1 cellular context compared by ENCODE assay signal in the genomic region with DNA sequence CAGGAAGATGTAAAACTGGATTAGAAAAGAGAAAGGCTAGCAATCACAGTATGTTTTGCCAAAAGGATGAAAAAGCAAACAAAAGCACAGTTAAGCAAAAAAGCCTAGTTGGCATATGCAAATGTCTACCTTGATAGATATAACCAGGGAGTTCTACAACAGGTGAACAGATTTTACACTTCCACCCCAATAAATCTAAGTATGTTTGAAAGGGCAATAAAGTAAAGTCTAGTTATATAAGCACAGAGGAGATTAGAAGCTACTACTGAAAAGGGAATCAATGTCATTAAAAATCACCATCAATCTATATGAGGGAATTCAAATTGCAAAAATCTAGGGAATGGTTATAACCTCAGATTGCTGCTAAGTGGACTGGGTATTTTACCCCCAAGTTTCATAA.
TF ChIP-seq lines count a peak whose summit lies in the region.

No MANE protein-coding gene starts in this region.

TF ChIP-seq in SK-N-SH, 30 proteins besides CTCF, POLR2A, EP300 and RAD21 (continued from another document):
- TF ChIP-seq, protein P1, sequence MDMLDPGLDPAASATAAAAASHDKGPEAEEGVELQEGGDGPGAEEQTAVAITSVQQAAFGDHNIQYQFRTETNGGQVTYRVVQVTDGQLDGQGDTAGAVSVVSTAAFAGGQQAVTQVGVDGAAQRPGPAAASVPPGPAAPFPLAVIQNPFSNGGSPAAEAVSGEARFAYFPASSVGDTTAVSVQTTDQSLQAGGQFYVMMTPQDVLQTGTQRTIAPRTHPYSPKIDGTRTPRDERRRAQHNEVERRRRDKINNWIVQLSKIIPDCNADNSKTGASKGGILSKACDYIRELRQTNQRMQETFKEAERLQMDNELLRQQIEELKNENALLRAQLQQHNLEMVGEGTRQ (IDR thresholded peaks at IDR 0.05; ENCODE audit: borderline replicate concordance, low read depth, low read length): no peak
- no peak for TF ChIP-seq FOXM1 (IDR thresholded peaks at IDR 0.05; ENCODE audit: low read depth)
